ENCODE assay signal across 1 cellular context in genomic region chr1:208219659-208220282, GRCh38.
TF ChIP-seq lines count a peak whose summit lies in the region.

No MANE protein-coding gene starts in this region.

TF ChIP-seq in K562, 482 proteins besides CTCF, POLR2A, EP300 and RAD21 (continued from another document and continues in another):
- TF ChIP-seq ZNF318 (IDR thresholded peaks at IDR 0.05; ENCODE audit: borderline replicate concordance in 1 of 2, low read depth in 1 of 2) (peak in 1 of 2 experiments; percentile 54; a peak in 1 of 4 replicates), MYNN (IDR thresholded peaks at IDR 0.05) (peak; percentile 70; the same call in 1 of the 2 replicates), MYNN (CRISPR knock-in tag; IDR thresholded peaks at IDR 0.05) (no peak), ARID3B (CRISPR knock-in tag; IDR thresholded peaks at IDR 0.05; ENCODE audit: borderline replicate concordance) (no peak), HOXB6 (CRISPR knock-in tag; IDR thresholded peaks at IDR 0.05; ENCODE audit: borderline replicate concordance) (no peak), CEBPB (tag; IDR thresholded peaks at IDR 0.05) (no peak), NELFE (IDR thresholded peaks at IDR 0.05; ENCODE audit: insufficient read depth, insufficient read length) (no peak), NFYB (IDR thresholded peaks at IDR 0.05; ENCODE audit: extremely low read depth, insufficient read length) (no peak), CCNT2 (IDR thresholded peaks at IDR 0.05; ENCODE audit: borderline replicate concordance, extremely low read depth, insufficient read length, low read depth, low read length) (no peak), ZNF696 (CRISPR knock-in tag; conservative IDR thresholded peaks at IDR 0.05) (no peak), NCOA1 (IDR thresholded peaks at IDR 0.05; ENCODE audit: low read depth) (peak; percentile 86), GTF3C2 (IDR thresholded peaks at IDR 0.05; ENCODE audit: borderline replicate concordance, extremely low read depth, insufficient read length) (no peak), TAF15 (IDR thresholded peaks at IDR 0.05; ENCODE audit: low read depth, low read length) (no peak), PCBP2 (IDR thresholded peaks at IDR 0.05; ENCODE audit: low read depth, low read length, poor library complexity, severe bottlenecking) (no peak), PRDM10 (IDR thresholded peaks at IDR 0.05; ENCODE audit: partially characterized antibody) (peak; percentile 91), ZFPM2 (CRISPR knock-in tag; IDR thresholded peaks at IDR 0.05) (no peak), SRSF9 (IDR thresholded peaks at IDR 0.05; ENCODE audit: borderline replicate concordance, low read depth, low read length) (no peak), FOXP1 (CRISPR knock-in tag; IDR thresholded peaks at IDR 0.05) (no peak), HDGF (IDR thresholded peaks at IDR 0.05) (no peak; the same call in 1 of the 2 replicates), U2AF2 (optimal IDR thresholded peaks at IDR 0.05; ENCODE audit: low read depth, low read length) (no peak), SRSF7 (optimal IDR thresholded peaks at IDR 0.05; ENCODE audit: low read depth, low read length) (no peak), CBFA2T3 (IDR thresholded peaks at IDR 0.05) (peak; percentile 93), ZNF277 (CRISPR knock-in tag; IDR thresholded peaks at IDR 0.05; ENCODE audit: borderline replicate concordance) (no peak), MAFG (tag; conservative IDR thresholded peaks at IDR 0.05) (no peak), PBX2 (CRISPR knock-in tag; IDR thresholded peaks at IDR 0.05; ENCODE audit: low read depth) (no peak), PBX2 (tag; conservative IDR thresholded peaks at IDR 0.05; ENCODE audit: low read depth) (no peak), CREB3L1 (IDR thresholded peaks at IDR 0.05; ENCODE audit: borderline replicate concordance, low read depth) (peak; percentile 82; the same call in 1 of the 2 replicates), ZNF507 (tag; conservative IDR thresholded peaks at IDR 0.05) (no peak), SAFB2 (IDR thresholded peaks at IDR 0.05; ENCODE audit: borderline replicate concordance, low read depth, low read length, severe bottlenecking) (no peak), CCAR2 (IDR thresholded peaks at IDR 0.05; ENCODE audit: low read depth, low read length) (no peak), HDAC8 (tag; IDR thresholded peaks at IDR 0.05) (no peak), ZFP36 (IDR thresholded peaks at IDR 0.05; ENCODE audit: low read depth, low read length, partially characterized antibody) (peak; percentile 27)
